ENCODE assay signal across 10 cellular contexts in the genomic region with DNA sequence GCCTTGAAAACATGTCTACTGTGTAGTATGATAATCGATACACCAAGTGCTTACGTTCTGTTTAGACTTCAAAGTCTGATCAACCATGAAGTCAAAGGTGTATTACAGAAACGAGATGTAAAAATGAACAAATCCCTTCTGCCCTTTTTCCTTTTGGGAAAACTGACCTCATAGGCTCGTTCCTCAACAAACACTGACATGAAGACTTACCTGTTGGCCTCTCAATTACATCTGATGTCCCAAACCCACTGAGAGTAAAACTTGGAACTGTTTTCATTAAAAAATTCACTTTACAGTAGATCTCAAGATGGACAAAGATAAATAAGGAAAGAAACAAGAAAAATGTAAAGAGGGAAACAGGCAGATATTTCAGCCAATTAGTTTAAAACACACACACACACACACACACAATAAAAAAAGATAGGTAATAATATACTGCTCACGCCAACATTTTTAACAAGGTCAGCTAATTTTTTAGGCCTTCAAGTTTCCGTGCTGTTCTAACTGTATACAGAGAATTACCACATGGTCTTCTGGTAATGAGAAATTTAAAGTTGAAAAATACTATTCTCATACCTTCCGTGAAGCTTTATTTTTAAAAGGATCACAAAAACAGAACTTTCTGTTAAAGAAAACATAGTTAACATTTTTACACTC. TPM values are rescaled to one million over a fixed set of nuclear protein-coding genes. Genes with fewer than 3 reads are reported as not detected.
DNase-seq lines count a peak whose midpoint lies in the region; ATAC-seq and TF ChIP-seq lines count a peak whose summit lies in the region.
"Had no signal": no experiment of that assay in that cellular context is flagged by ENCODE, and none has a peak within 500 bp of the region (broad histone marks: within the 10 kb centered on the region; RNA-seq: fewer than 3 reads in every experiment).

No MANE protein-coding gene starts in this region.

- peaks cover 0 to 57% (median 5%) of the 10 kb centered on the region in 3 donors for H3K4me1 ChIP-seq in gastroesophageal sphincter
- H3K4me1 ChIP-seq in ascending aorta = peaks cover 0 to 15% of the 10 kb centered on the region in 2 donors

- H3K4me1 Mint-ChIP-seq in activated naive CD4-positive, alpha-beta T cell treated with anti-CD3 and anti-CD28 coated beads, Interleukin-2, amount 50 U/mL, for 24 hours = peaks cover 46% of the 10 kb centered on the region
- H3K4me1 Mint-ChIP-seq in stimulated activated naive B cell treated with anti-CD40 and anti-IgM and Interleukin-4, amounts not matched to agents 10 μg/mL and 1 μg/mL and 100 μg/mL, for 72 hours = peaks cover 23 to 41% of the 10 kb centered on the region in 2 donors

- H3K9me3 Mint-ChIP-seq in activated naive CD4-positive, alpha-beta T cell treated with anti-CD3 and anti-CD28 coated beads, Interleukin-2, amount 50 U/mL, for 24 hours = no peaks in the 10 kb centered on the region
- H3K9me3 Mint-ChIP-seq in stimulated activated naive B cell treated with anti-CD40 and anti-IgM and Interleukin-4, amounts not matched to agents 10 μg/mL and 1 μg/mL and 100 μg/mL, for 72 hours = no peaks in the 10 kb centered on the region

- WGBS in gastroesophageal sphincter (ENCODE audit: low coverage in 1 of 2), 2 donors = 30 to 45% methylated on average over 7 of the region's 7 CpGs

- TF ChIP-seq CTCF in WERI-Rb-1 (IDR thresholded peaks at IDR 0.05; ENCODE audit: low read depth, low read length) = no peak
- no peak for TF ChIP-seq CTCF in gastroesophageal sphincter (IDR thresholded peaks at IDR 0.05)
- TF ChIP-seq CTCF in ascending aorta (IDR thresholded peaks at IDR 0.05) = no peak

- no peak overlapping the region for H3K27ac ChIP-seq in WERI-Rb-1
- peak overlapping the region in 3 of 4 donors; percentile 20 to 97 (median 93) for H3K27ac ChIP-seq in gastroesophageal sphincter
- no peak overlapping the region for H3K27ac ChIP-seq in ascending aorta

- no peak for TF ChIP-seq POLR2A in gastroesophageal sphincter (IDR thresholded peaks at IDR 0.05)

- peak overlapping the region; percentile 89 for H3K4me3 Mint-ChIP-seq in activated naive CD4-positive, alpha-beta T cell treated with anti-CD3 and anti-CD28 coated beads, Interleukin-2, amount 50 U/mL, for 24 hours
- peak overlapping the region; percentile 47 to 67 for H3K4me3 Mint-ChIP-seq in stimulated activated naive B cell treated with anti-CD40 and anti-IgM and Interleukin-4, amounts not matched to agents 10 μg/mL and 1 μg/mL and 100 μg/mL, for 72 hours

- H3K9me3 ChIP-seq in WERI-Rb-1 (ENCODE audit: severe bottlenecking) (no peaks in the 10 kb centered on the region), gastroesophageal sphincter (no peaks in the 10 kb centered on the region), ascending aorta (no peaks in the 10 kb centered on the region)

- H3K36me3 ChIP-seq in WERI-Rb-1 (peaks cover 63% of the 10 kb centered on the region), gastroesophageal sphincter (peaks cover 0 to 16% of the 10 kb centered on the region in 2 donors), ascending aorta (peaks cover 13 to 19% of the 10 kb centered on the region in 2 donors)

- ATAC-seq in gastroesophageal sphincter (no peak), HG02884 (IDR thresholded peaks at IDR 0.05; ENCODE audit: unreplicated experiment) (no peak)
- ATAC-seq in stimulated activated naive B cell treated with anti-CD40 and anti-IgM and Interleukin-4, amounts not matched to agents 10 μg/mL and 1 μg/mL and 100 μg/mL, for 72 hours (replicated peaks) = no peak
- ATAC-seq in activated CD4-positive, CD25-positive, alpha-beta regulatory T cell treated with anti-CD3 and anti-CD28 coated beads, Interleukin-2, amount 50 U/mL, for 24 hours = no peak

- no peak for DNase-seq in activated naive CD4-positive, alpha-beta T cell treated with anti-CD3 and anti-CD28 coated beads, Interleukin-2, amount 50 U/mL, for 16 hours
- DNase-seq in WERI-Rb-1 = no peak
- no peak for DNase-seq in stimulated activated naive B cell treated with anti-CD40 and anti-IgM and Interleukin-4, amounts not matched to agents 10 μg/mL and 1 μg/mL and 100 μg/mL, for 72 hours
- no peak for DNase-seq in ascending aorta (ENCODE audit: low spot score in 2 of 2)
- DNase-seq: activated gamma-delta T cell, DMS79 had no signal

- no peak for TF ChIP-seq EP300 in gastroesophageal sphincter (IDR thresholded peaks at IDR 0.05)

- peaks cover 20% of the 10 kb centered on the region for H3K36me3 Mint-ChIP-seq in activated naive CD4-positive, alpha-beta T cell treated with anti-CD3 and anti-CD28 coated beads, Interleukin-2, amount 50 U/mL, for 24 hours
- peaks cover 24 to 29% of the 10 kb centered on the region in 2 donors for H3K36me3 Mint-ChIP-seq in stimulated activated naive B cell treated with anti-CD40 and anti-IgM and Interleukin-4, amounts not matched to agents 10 μg/mL and 1 μg/mL and 100 μg/mL, for 72 hours

- intact Hi-C loops in ascending aorta (cut with DNase I) = no loop called here

- peak overlapping the region; percentile 100 for H3K4me3 ChIP-seq in WERI-Rb-1 (ENCODE audit: low read depth, low read length)
- peak overlapping the region; percentile 50 to 83 for H3K4me3 ChIP-seq in gastroesophageal sphincter
- H3K4me3 ChIP-seq in ascending aorta = no peak overlapping the region

- no peaks in the 10 kb centered on the region for H3K27me3 ChIP-seq in WERI-Rb-1 (ENCODE audit: insufficient read depth, low read depth, severe bottlenecking)
- H3K27me3 ChIP-seq in gastroesophageal sphincter = no peaks in the 10 kb centered on the region
- no peaks in the 10 kb centered on the region for H3K27me3 ChIP-seq in ascending aorta

- no peaks in the 10 kb centered on the region for H3K27me3 Mint-ChIP-seq in activated naive CD4-positive, alpha-beta T cell treated with anti-CD3 and anti-CD28 coated beads, Interleukin-2, amount 50 U/mL, for 24 hours
- H3K27me3 Mint-ChIP-seq in stimulated activated naive B cell treated with anti-CD40 and anti-IgM and Interleukin-4, amounts not matched to agents 10 μg/mL and 1 μg/mL and 100 μg/mL, for 72 hours = no peaks in the 10 kb centered on the region

- H3K27ac Mint-ChIP-seq in activated naive CD4-positive, alpha-beta T cell treated with anti-CD3 and anti-CD28 coated beads, Interleukin-2, amount 50 U/mL, for 24 hours = peak overlapping the region; percentile 87
- no peak overlapping the region for H3K27ac Mint-ChIP-seq in stimulated activated naive B cell treated with anti-CD40 and anti-IgM and Interleukin-4, amounts not matched to agents 10 μg/mL and 1 μg/mL and 100 μg/mL, for 72 hours

RNA-seq across cellular contexts. Expression of a gene that starts 2.1 kb away (rescaled TPM):
- total RNA-seq in gastroesophageal sphincter = 100 to 1,000 TPM in 1 of 4 donors, 10 to 100 TPM in 3; 69.0 to 117 (median 80.8) TPM
- 22.7 TPM for total RNA-seq in ascending aorta

RNA-seq across cellular contexts. Expression of a gene that starts 33.4 kb away (rescaled TPM):
- total RNA-seq in gastroesophageal sphincter (100 to 1,000 TPM in 1 of 4 donors, 10 to 100 TPM in 3; 60.0 to 132 (median 71.2) TPM), ascending aorta (15.4 TPM)

Comparison
In these comparisons a context has a peak if more than half of its experiments do, and no peak if none do; other contexts are left out.
1. H3K27ac ChIP-seq: peak in gastroesophageal sphincter (3 of 4); none in WERI-Rb-1 (single experiment) and ascending aorta (0 of 2).
2. H3K4me3 ChIP-seq: peak in WERI-Rb-1 (single experiment) and gastroesophageal sphincter (2 of 2); none in ascending aorta (0 of 2).